1 cellular context compared by ENCODE assay signal in genomic region chr22:32474635-32475427, GRCh38.
TF ChIP-seq lines count a peak whose summit lies in the region.

Gene FBXO7, plus strand, starts transcription at chr22:32474811. Its CDS starts 192 bp downstream, at chr22:32475003.

TF ChIP-seq in HepG2, 621 proteins besides CTCF, POLR2A, EP300 and RAD21 (continued from another document):
- TF ChIP-seq RERE (CRISPR knock-in tag; IDR thresholded peaks at IDR 0.05; ENCODE audit: low read depth) (no peak), YY1 (IDR thresholded peaks at IDR 0.05; ENCODE audit: insufficient read depth, insufficient replicate concordance, low read depth, low read length) (peak; percentile 66), CEBPG (CRISPR knock-in tag; IDR thresholded peaks at IDR 0.05) (no peak; the same call in 1 of the 2 replicates), MAFK (conservative IDR thresholded peaks at IDR 0.05 in 1 of 2, IDR thresholded peaks at IDR 0.05 in 1 of 2; ENCODE audit: low read length in 2 of 2) (no peak), KDM4B (CRISPR knock-in tag; IDR thresholded peaks at IDR 0.05) (no peak), ATF2 (CRISPR knock-in tag; IDR thresholded peaks at IDR 0.05) (0 out of 2 replicates have a peak, but pooled peaks have one; percentile 7), CENPX (CRISPR knock-in tag; IDR thresholded peaks at IDR 0.05) (no peak), MBNL3 (CRISPR knock-in tag; conservative IDR thresholded peaks at IDR 0.05) (no peak), ZNF550 (CRISPR knock-in tag; IDR thresholded peaks at IDR 0.05; ENCODE audit: borderline replicate concordance) (no peak), ZBTB1 (CRISPR knock-in tag; IDR thresholded peaks at IDR 0.05; ENCODE audit: borderline replicate concordance) (peak; percentile 11; the same call in 1 of the 2 replicates), HNF1B (CRISPR knock-in tag; IDR thresholded peaks at IDR 0.05) (0 out of 2 replicates have a peak, but pooled peaks have one; percentile 26), TEF (CRISPR knock-in tag; IDR thresholded peaks at IDR 0.05) (peak; percentile 54; the same call in 1 of the 2 replicates), KDM6A (CRISPR knock-in tag; IDR thresholded peaks at IDR 0.05; ENCODE audit: low read depth) (0 out of 2 replicates have a peak, but pooled peaks have one; percentile 30), AKNA (CRISPR knock-in tag; IDR thresholded peaks at IDR 0.05; ENCODE audit: borderline replicate concordance) (no peak), BRF2 (CRISPR knock-in tag; IDR thresholded peaks at IDR 0.05) (peak; percentile 63; the same call in 1 of the 2 replicates), TCF12 (IDR thresholded peaks at IDR 0.05) (no peak), TCF12 (CRISPR knock-in tag; IDR thresholded peaks at IDR 0.05) (no peak), ZNF230 (CRISPR knock-in tag; IDR thresholded peaks at IDR 0.05) (0 out of 2 replicates have a peak, but pooled peaks have one; percentile 19), CREM (IDR thresholded peaks at IDR 0.05) (no peak), CREM (CRISPR knock-in tag; IDR thresholded peaks at IDR 0.05) (no peak)
